ENCODE assay signal across 8 cellular contexts in the genomic region with DNA sequence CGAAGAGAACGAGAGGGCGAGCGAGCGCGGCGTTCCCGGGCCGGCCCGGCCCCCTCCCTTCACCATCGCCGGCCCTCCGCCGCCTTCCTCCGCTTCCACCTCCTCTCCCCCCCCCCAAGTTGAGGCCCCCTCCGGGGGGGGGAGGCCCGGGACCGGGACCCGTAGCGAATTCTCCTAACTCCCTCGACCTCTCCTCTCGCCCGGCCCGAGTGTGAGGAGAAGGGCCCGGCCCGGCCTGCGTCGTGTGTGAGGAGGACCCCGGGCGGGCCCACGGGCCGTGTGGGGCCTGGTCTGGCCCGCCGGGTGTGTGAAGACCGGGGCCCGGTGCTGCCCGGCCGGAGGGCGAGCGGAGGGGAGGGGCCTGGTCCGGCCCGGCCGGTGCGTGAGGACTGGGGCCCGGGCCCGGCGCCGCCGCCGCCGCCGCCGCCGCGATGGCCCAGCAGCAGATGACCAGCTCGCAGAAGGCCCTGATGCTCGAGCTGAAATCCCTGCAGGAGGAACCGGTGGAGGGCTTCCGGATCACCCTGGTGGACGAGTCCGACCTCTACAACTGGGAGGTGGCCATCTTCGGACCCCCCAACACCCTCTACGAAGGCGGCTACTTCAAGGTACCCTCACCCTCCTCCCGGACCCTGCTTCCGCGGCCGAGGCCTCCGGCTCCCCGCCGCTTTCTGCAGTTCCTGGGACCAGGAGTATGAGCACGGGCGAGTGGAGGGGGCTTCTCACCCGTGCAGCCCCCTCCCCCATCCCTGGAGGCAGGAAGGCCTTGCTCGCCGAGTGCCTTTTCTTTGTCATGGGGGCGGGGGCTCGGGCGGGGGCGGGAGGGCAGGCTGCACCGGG. TPM values are rescaled to one million over a fixed set of nuclear protein-coding genes. Genes with fewer than 3 reads are reported as not detected.
DNase-seq lines count a peak whose midpoint lies in the region; ATAC-seq lines count a peak whose summit lies in the region.

No MANE protein-coding gene starts in this region.

- peak overlapping the region; percentile 100 for H3K4ac ChIP-seq in mesendoderm (ENCODE audit: low read depth, low read length)

- peak overlapping the region; percentile 85 for H2BK5ac ChIP-seq in mesendoderm (ENCODE audit: low read length)

- peak overlapping the region; percentile 100 for H2BK120ac ChIP-seq in mesendoderm (ENCODE audit: low read depth, low read length)

- no peaks in the 10 kb centered on the region for H3K36me3 ChIP-seq in mesendoderm (ENCODE audit: control insufficient read depth, insufficient read depth, low read length)

- peak overlapping the region; percentile 100 for H4K8ac ChIP-seq in mesendoderm (ENCODE audit: low read depth, low read length)

- H3K27me3 ChIP-seq in mesendoderm (ENCODE audit: insufficient read depth, low read length, poor library complexity), result no peaks in the 10 kb centered on the region

- H3K4me3 Mint-ChIP-seq in effector memory CD8-positive, alpha-beta T cell, result peak overlapping the region; percentile 78 to 84

- H2BK15ac ChIP-seq in mesendoderm (replicated peaks; ENCODE audit: low read depth), result peak overlapping the region; percentile 28

- H3K27ac Mint-ChIP-seq in effector memory CD8-positive, alpha-beta T cell, result peak overlapping the region; percentile 19 to 98

- H3K4me2 ChIP-seq in mesendoderm (ENCODE audit: low read length), result no peak overlapping the region

- H3K79me2 ChIP-seq in mesendoderm (ENCODE audit: control insufficient read depth, insufficient read depth, low read length), result peaks cover 42% of the 10 kb centered on the region

- H3K9me3 Mint-ChIP-seq in effector memory CD8-positive, alpha-beta T cell, result no peaks in the 10 kb centered on the region

- peaks cover 30 to 42% of the 10 kb centered on the region in 2 donors for H3K4me1 Mint-ChIP-seq in effector memory CD8-positive, alpha-beta T cell (ENCODE audit: low read depth in 2 of 2)

- H3K36me3 Mint-ChIP-seq in effector memory CD8-positive, alpha-beta T cell (ENCODE audit: insufficient read depth), result peaks cover 18% of the 10 kb centered on the region

- H3K79me1 ChIP-seq in mesendoderm (ENCODE audit: low read length), result peaks cover 1% of the 10 kb centered on the region

- H3K56ac ChIP-seq in mesendoderm (ENCODE audit: low read length), result peak overlapping the region; percentile 97

- peak overlapping the region; percentile 100 for H3K18ac ChIP-seq in mesendoderm (ENCODE audit: low read length)

- peak overlapping the region; percentile 98 for H3K9ac ChIP-seq in mesendoderm (ENCODE audit: low read length)

- ATAC-seq in HG02840 (IDR thresholded peaks at IDR 0.05; ENCODE audit: low FRiP score, unreplicated experiment), result peak; percentile 31
- ATAC-seq in effector memory CD8-positive, alpha-beta T cell (replicated peaks), result peak; percentile 2

- H3K27me3 Mint-ChIP-seq in effector memory CD8-positive, alpha-beta T cell, result no peaks in the 10 kb centered on the region

- WGBS in mesendoderm (ENCODE audit: extremely low coverage, insufficient coverage, low lambda C conversion rate), result no CpG with 5 or more reads among the region's 81 CpGs

- H3K4me1 ChIP-seq in mesendoderm (ENCODE audit: control insufficient read depth, low read depth, low read length), result peaks cover 3% of the 10 kb centered on the region

- H3K23ac ChIP-seq in mesendoderm (ENCODE audit: low read length), result peak overlapping the region; percentile 94

- no peak overlapping the region for H2AK5ac ChIP-seq in mesendoderm (ENCODE audit: low read length)

- peak; percentile 31 for DNase-seq in SKM-1 treated with dmso at 0.1 percent for 144 hours (lab: John Stamatoyannopoulos, UW; ENCODE audit: unreplicated experiment)
- DNase-seq in SKM-1 (lab: John Stamatoyannopoulos, UW; ENCODE audit: unreplicated experiment), result no peak
- DNase-seq in NCI-H446 treated with DMSO at 0.1 percent for 48 hours (lab: John Stamatoyannopoulos, UW), result peak; percentile 27
- peak; percentile 9 to 12 for DNase-seq in activated CD8-positive, alpha-beta memory T cell treated with anti-CD3 and anti-CD28 coated beads for 4 hours (ENCODE audit: low read depth in 2 of 2)
- peak; percentile 23 to 39 (median 33) for DNase-seq in effector memory CD8-positive, alpha-beta T cell
- DNase-seq in mesendoderm, result peak; percentile 94
- DNase-seq in stimulated activated CD8-positive, alpha-beta memory T cell treated with anti-CD3 and anti-CD28 coated beads, Interleukin-15, amount 100 ng/mL, for 48 hours (ENCODE audit: low read depth in 2 of 2), result peak; percentile 19 to 25

- H3K4me3 ChIP-seq in mesendoderm (ENCODE audit: low read length), result peak overlapping the region; percentile 86

- no peak overlapping the region for H4K5ac ChIP-seq in mesendoderm (ENCODE audit: low read length)

- H3K27ac ChIP-seq in mesendoderm (ENCODE audit: low read depth, low read length), result peak overlapping the region; percentile 100

RNA-seq across cellular contexts. Expression of gene UBE2R2, which starts 0.6 kb away (rescaled TPM):
- polyA plus RNA-seq in mesendoderm (2013, experiment 1 of 2), result 48.6 TPM
- polyA plus RNA-seq in mesendoderm (2013, experiment 2 of 2), result 48.4 TPM

RNA-seq across cellular contexts. Expression of gene PRSS3, which starts 22.2 kb away (rescaled TPM):
- polyA plus RNA-seq in mesendoderm (2013, experiment 1 of 2), result 0.07 TPM
- 0.14 TPM for polyA plus RNA-seq in mesendoderm (2013, experiment 2 of 2)
